In the genomic region with DNA sequence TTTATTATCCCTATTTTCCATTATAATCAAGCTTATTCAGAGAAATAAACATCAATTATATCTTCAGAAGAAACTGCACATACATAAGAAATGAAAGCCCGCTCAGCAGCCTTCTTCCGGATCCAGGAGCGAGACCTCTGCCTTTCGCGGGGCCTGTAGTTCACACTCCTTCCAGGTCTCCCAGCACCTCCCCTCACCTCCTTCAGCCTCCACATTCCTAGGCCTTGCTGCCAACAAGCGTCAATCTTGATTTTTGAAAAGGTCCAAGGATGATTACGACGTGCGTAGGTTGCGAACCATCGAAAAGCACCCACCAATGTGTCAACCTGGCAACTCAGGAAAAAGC, we compare ENCODE assay signal across 8 cellular contexts. TPM values are rescaled to one million over a fixed set of nuclear protein-coding genes. Genes with fewer than 3 reads are reported as not detected.
DNase-seq lines count a peak whose midpoint lies in the region; ATAC-seq and TF ChIP-seq lines count a peak whose summit lies in the region.

No MANE protein-coding gene starts in this region.

- H3K36me3 ChIP-seq in Peyer's patch (no peaks in the 10 kb centered on the region), skeletal muscle satellite cell (ENCODE audit: insufficient read depth, low read length) (no peaks in the 10 kb centered on the region)

- H3K4me1 ChIP-seq in Peyer's patch, result peaks cover 0 to 31% (median 0%) of the 10 kb centered on the region in 4 donors
- H3K4me1 ChIP-seq in skeletal muscle satellite cell (ENCODE audit: control insufficient read depth, insufficient read depth, low read length), result peaks cover 15% of the 10 kb centered on the region

- H3K4me3 ChIP-seq in Peyer's patch (peak overlapping the region; percentile 81 to 99 (median 86)), foreskin fibroblast (ENCODE audit: low read depth in 1 of 2, low read length in 2 of 2) (peak overlapping the region; percentile 46 to 82), skeletal muscle satellite cell (ENCODE audit: low read length) (peak overlapping the region; percentile 53)

- H3K9ac ChIP-seq in skeletal muscle satellite cell (ENCODE audit: low read depth, low read length), result no peak overlapping the region

- TF ChIP-seq POLR2A in Peyer's patch (IDR thresholded peaks at IDR 0.05), result no peak

- no peaks in the 10 kb centered on the region for H3K9me3 ChIP-seq in Peyer's patch
- no peaks in the 10 kb centered on the region for H3K9me3 ChIP-seq in skeletal muscle satellite cell (replicated peaks; ENCODE audit: low read length)

- TF ChIP-seq CTCF in Peyer's patch (IDR thresholded peaks at IDR 0.05) (no peak), foreskin fibroblast (IDR thresholded peaks at IDR 0.05; ENCODE audit: low read depth, low read length) (no peak)

- DNase-seq in Peyer's patch, result peak in 1 of 3 donors; percentile 54
- no peak for DNase-seq in foreskin fibroblast
- DNase-seq in NCI-H510A (lab: John Stamatoyannopoulos, UW), result no peak
- DNase-seq in NCI-H146 treated with DMSO at 0.1 percent for 48 hours (lab: John Stamatoyannopoulos, UW; ENCODE audit: unreplicated experiment), result no peak
- no peak for DNase-seq in NCI-H2227 (lab: John Stamatoyannopoulos, UW; ENCODE audit: unreplicated experiment)
- DNase-seq in occipital lobe (lab: John Stamatoyannopoulos, UW), result no peak

- H3K27me3 ChIP-seq in Peyer's patch (no peaks in the 10 kb centered on the region), skeletal muscle satellite cell (ENCODE audit: control insufficient read depth, insufficient read depth, low read length) (no peaks in the 10 kb centered on the region)

- peak overlapping the region in 1 of 4 donors; percentile 81 for H3K27ac ChIP-seq in Peyer's patch

- peak; percentile 13 for ATAC-seq in GM21528 (IDR thresholded peaks at IDR 0.05; ENCODE audit: low FRiP score, unreplicated experiment)

- peak overlapping the region; percentile 67 for H3K4me2 ChIP-seq in skeletal muscle satellite cell (ENCODE audit: low read length)

RNA-seq across cellular contexts. Expression of gene KIDINS220, which starts 0.4 kb away (rescaled TPM):
- total RNA-seq in Peyer's patch, result 10 to 100 TPM; 57.8 to 88.3 (median 70.4) TPM
- 46.7 and 49.4 TPM in 2 replicates for total RNA-seq in skeletal muscle satellite cell (2012; rRNA removed)
- 721 TPM for total RNA-seq in occipital lobe
